In genomic region chr7:137990251-137990901, GRCh38 we compare ENCODE assay signal across 12 cellular contexts. TPM values are rescaled to one million over a fixed set of nuclear protein-coding genes. Genes with fewer than 3 reads are reported as not detected.
DNase-seq lines count a peak whose midpoint lies in the region; ATAC-seq and TF ChIP-seq lines count a peak whose summit lies in the region.
"Had no signal": no experiment of that assay in that cellular context is flagged by ENCODE, and none has a peak within 500 bp of the region (broad histone marks: within the 10 kb centered on the region; RNA-seq: fewer than 3 reads in every experiment).

No MANE protein-coding gene starts in this region.

- H3K4me3 ChIP-seq in HEK293 (ENCODE audit: low read depth, low read length), result no peak overlapping the region
- no peak overlapping the region for H3K4me3 ChIP-seq in brain microvascular endothelial cell (ENCODE audit: low read depth, low read length)
- peak overlapping the region in 1 of 3 donors; percentile 45 for H3K4me3 ChIP-seq in skeletal muscle tissue (ENCODE audit: low read length in 3 of 3)

- H3K27ac ChIP-seq in HEK293 (ENCODE audit: extremely low read depth, low read depth, low read length) (no peak overlapping the region), brain microvascular endothelial cell (peak overlapping the region; percentile 97), skeletal muscle tissue (ENCODE audit: low read depth, low read length) (peak overlapping the region; percentile 72)

- no peak overlapping the region for H3K9ac ChIP-seq in skeletal muscle tissue (ENCODE audit: low read depth in 1 of 3, low read length in 3 of 3)

- no peak for TF ChIP-seq CTCF in HEK293 (tag by site-specific recombination; IDR thresholded peaks at IDR 0.05)
- TF ChIP-seq CTCF in brain microvascular endothelial cell (IDR thresholded peaks at IDR 0.05; ENCODE audit: low read depth, low read length, missing control alignments), result no peak

- POLR2A ChIA-PET in HEK293 (lab: Yijun Ruan, JAX), result no interaction called here

- CTCF ChIA-PET in HEK293 (lab: Yijun Ruan, JAX), result no interaction called here

- in situ Hi-C loops in brain microvascular endothelial cell (cut with HindIII; ENCODE audit: low pct_ligation_motif_present, low sequenced_read_pairs), result no loop called here

- H3K27me3 ChIP-seq in brain microvascular endothelial cell (replicated peaks) (no peaks in the 10 kb centered on the region), skeletal muscle tissue (ENCODE audit: control insufficient read depth in 3 of 3, insufficient read depth in 3 of 3, low read length in 3 of 3) (no peaks in the 10 kb centered on the region)

- no peak for ATAC-seq in GM19397 (IDR thresholded peaks at IDR 0.05; ENCODE audit: unreplicated experiment)
- no peak for ATAC-seq in GM21737 (IDR thresholded peaks at IDR 0.05; ENCODE audit: unreplicated experiment)
- no peak for ATAC-seq in HG03175 (IDR thresholded peaks at IDR 0.05; ENCODE audit: unreplicated experiment)

- DNase-seq in brain microvascular endothelial cell, result peak; percentile 94
- peak; percentile 55 for DNase-seq in hepatic stellate cell (ENCODE audit: low spot score)
- no peak for DNase-seq in DMS153 treated with DMSO at 0.1 percent for 48 hours (lab: John Stamatoyannopoulos, UW; ENCODE audit: unreplicated experiment)
- DNase-seq: KBM-7; NCI-H526 treated with DMSO at 0.1 percent for 48 hours; small intestine; stimulated activated naive CD4-positive, alpha-beta T cell treated with Interleukin-2 at 50 U/mL for 16 hours had no signal

- H3K9me3 ChIP-seq in HEK293 (ENCODE audit: control insufficient read depth, insufficient read depth, low read depth, low read length) (no peaks in the 10 kb centered on the region), skeletal muscle tissue (ENCODE audit: control insufficient read depth in 3 of 3, low read length in 3 of 3) (no peaks in the 10 kb centered on the region)

- H3K4me1 ChIP-seq in HEK293 (ENCODE audit: control insufficient read depth, insufficient read depth, low read length) (no peaks in the 10 kb centered on the region), skeletal muscle tissue (ENCODE audit: control insufficient read depth in 3 of 3, insufficient read depth in 3 of 3, low read length in 3 of 3) (peaks cover 40 to 70% (median 43%) of the 10 kb centered on the region in 3 donors)

- H3K36me3 ChIP-seq in HEK293 (ENCODE audit: control insufficient read depth in 2 of 2, insufficient read depth in 1 of 2, low read length in 2 of 2) (no peaks in the 10 kb centered on the region), brain microvascular endothelial cell (replicated peaks) (peaks cover under 1% of the 10 kb centered on the region), skeletal muscle tissue (ENCODE audit: control insufficient read depth in 3 of 3, insufficient read depth in 3 of 3, low read length in 3 of 3) (no peaks in the 10 kb centered on the region)

TF ChIP-seq in HEK293, 187 proteins besides CTCF, POLR2A, EP300 and RAD21:
- TF ChIP-seq ZFP3 (tag by site-specific recombination; IDR thresholded peaks at IDR 0.05; ENCODE audit: low read depth) (peak; percentile 90), ZNF211 (tag by site-specific recombination; IDR thresholded peaks at IDR 0.05; ENCODE audit: low read depth) (no peak)

RNA-seq across cellular contexts. Expression of gene CREB3L2, which starts 11.5 kb away (rescaled TPM):
- 12.5 TPM for total RNA-seq in skeletal muscle tissue
